22 cellular contexts compared by ENCODE assay signal in the genomic region with DNA sequence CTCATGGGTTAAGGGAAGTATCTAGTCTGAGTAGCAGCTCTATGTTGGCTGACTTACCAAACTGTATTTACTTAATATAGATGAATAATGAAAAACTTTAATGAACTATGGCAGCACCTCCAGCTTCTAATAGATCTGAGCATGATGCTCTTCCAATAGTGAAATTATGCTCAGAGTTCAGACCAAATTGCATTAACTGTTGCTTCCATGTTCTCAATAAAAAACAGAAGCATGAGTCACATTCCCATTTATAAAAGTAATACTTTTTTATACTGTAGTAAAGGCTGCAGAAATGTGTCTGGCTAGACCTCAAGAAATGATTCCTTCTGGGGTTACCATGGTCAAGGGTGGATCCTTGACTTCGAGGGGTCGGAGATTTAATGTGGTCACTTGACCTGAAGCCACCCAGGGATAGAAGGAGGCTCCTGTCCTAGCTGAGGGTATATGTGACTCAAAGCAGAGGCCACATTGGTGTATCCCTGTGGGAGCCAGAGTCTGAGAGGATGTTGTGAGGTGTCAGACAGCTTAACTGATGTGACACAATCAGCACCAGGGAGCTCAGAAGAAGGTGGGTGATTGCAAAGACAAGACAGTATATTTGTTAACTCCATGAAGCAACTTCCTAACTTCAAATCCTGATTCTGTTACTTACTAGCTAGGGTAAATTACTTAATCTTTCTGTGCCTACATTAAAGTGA. TPM values are rescaled to one million over a fixed set of nuclear protein-coding genes. Genes with fewer than 3 reads are reported as not detected.
"Had no signal": no experiment of that assay in that cellular context is flagged by ENCODE, and none has a peak within 500 bp of the region (broad histone marks: within the 10 kb centered on the region; RNA-seq: fewer than 3 reads in every experiment).

No MANE protein-coding gene starts in this region.

- ATAC-seq: esophagus mucosa, gastrocnemius medialis, heart right ventricle, left cardiac atrium, left lung, left ventricle myocardium superior, lower lobe of right lung had no signal

- H3K36me3 ChIP-seq: colonic mucosa, esophagus squamous epithelium, gastrocnemius medialis, heart right ventricle, left lung, lower lobe of right lung had no signal

- H3K27ac Mint-ChIP-seq: dendritic cell treated with granulocyte-macrophage colony-stimulating factor and Interleukin-4, amounts not matched to agents 40 ng/mL and 50 ng/mL, for 4 days had no signal

- H3K9me3 Mint-ChIP-seq: dendritic cell treated with granulocyte-macrophage colony-stimulating factor and Interleukin-4, amounts not matched to agents 40 ng/mL and 50 ng/mL, for 4 days had no signal

- H3K4me1 ChIP-seq: colonic mucosa, esophagus squamous epithelium, gastrocnemius medialis, heart right ventricle, left lung, lower lobe of right lung had no signal

- H3K4me3 ChIP-seq: colonic mucosa, esophagus squamous epithelium, gastrocnemius medialis, heart right ventricle, left lung, lower lobe of right lung had no signal

- H3K27me3 ChIP-seq: colonic mucosa, gastrocnemius medialis, heart right ventricle, left lung had no signal

- DNase-seq: colonic mucosa; cortex of kidney; effector memory CD4-positive, alpha-beta T cell; erythroblast; esophagus squamous epithelium; foreskin fibroblast; foreskin melanocyte; gastrocnemius medialis; glutamatergic neuron; head of caudate nucleus; heart right ventricle; hippocampal formation; left cardiac atrium; left lung; left ventricle myocardium superior; lower lobe of right lung; mesenchymal stem cell; midbrain had no signal

- H3K4me3 Mint-ChIP-seq: dendritic cell treated with granulocyte-macrophage colony-stimulating factor and Interleukin-4, amounts not matched to agents 40 ng/mL and 50 ng/mL, for 4 days had no signal

- H3K27ac ChIP-seq: colonic mucosa, epithelial cell of prostate, esophagus squamous epithelium, gastrocnemius medialis, heart right ventricle, left lung, lower lobe of right lung had no signal

- H3K9me3 ChIP-seq: colonic mucosa, esophagus squamous epithelium, gastrocnemius medialis, left lung, lower lobe of right lung had no signal

RNA-seq across cellular contexts. Expression of gene PLCE1, which starts 19.8 kb away (rescaled TPM):
- total RNA-seq: mononuclear cell had no signal
